In genomic region chr14:53621986-53622385, GRCh38 we compare ENCODE assay signal across 24 cellular contexts.
"Had no signal": no experiment of that assay in that cellular context is flagged by ENCODE, and none has a peak within 500 bp of the region (broad histone marks: within the 10 kb centered on the region; RNA-seq: fewer than 3 reads in every experiment).

No MANE protein-coding gene starts in this region.

- DNase-seq: activated CD4-positive, alpha-beta memory T cell treated with anti-CD3 and anti-CD28 coated beads, Interleukin-2, amount 10 ng/mL, durations not matched to agents 7 days and 5 days; activated CD4-positive, alpha-beta T cell treated with anti-CD3 and anti-CD28 coated beads for 36 hours; activated CD4-positive, alpha-beta T cell treated with anti-CD3 and anti-CD28 coated beads, Interleukin-2, amount 50 U/mL, for 1 hour; activated gamma-delta T cell treated with Interleukin-2 at 50 U/mL for 16 hours; activated naive CD4-positive, alpha-beta T cell treated with anti-CD3 and anti-CD28 coated beads, Interleukin-2, amount 10 ng/mL, durations not matched to agents 7 days and 5 days; activated naive CD8-positive, alpha-beta T cell treated with anti-CD3 and anti-CD28 coated beads for 36 hours; activated T-cell treated with anti-CD3 and anti-CD28 coated beads for 4 hours; activated T-cell treated with anti-CD3 and anti-CD28 coated beads, Interleukin-2, amount 50 U/mL, for 72 hours; brain microvascular endothelial cell; Karpas-422; NCI-H1436 treated with DMSO at 0.1 percent for 48 hours; NCI-H187; NCI-H2081 treated with DMSO at 0.1 percent for 48 hours; NCI-H345; NCI-H510A; NCI-H526 treated with DMSO at 0.1 percent for 48 hours; NCI-H82; Peyer's patch; SHP77 had no signal

- H3K36me3 ChIP-seq: brain microvascular endothelial cell, cardiac muscle cell, Peyer's patch had no signal

- H3K4me3 Mint-ChIP-seq: activated CD4-positive, alpha-beta memory T cell treated with anti-CD3 and anti-CD28 coated beads, Interleukin-2, amount 10 ng/mL, durations not matched to agents 7 days and 5 days; activated CD4-positive, alpha-beta T cell treated with anti-CD3 and anti-CD28 coated beads for 36 hours; activated naive CD4-positive, alpha-beta T cell treated with anti-CD3 and anti-CD28 coated beads, Interleukin-2, amount 10 ng/mL, durations not matched to agents 7 days and 5 days; activated naive CD8-positive, alpha-beta T cell treated with anti-CD3 and anti-CD28 coated beads for 36 hours; activated T-cell treated with anti-CD3 and anti-CD28 coated beads, Interleukin-2, amount 50 U/mL, for 72 hours had no signal

- H3K27me3 ChIP-seq: cardiac muscle cell, Peyer's patch had no signal

- H3K4me3 ChIP-seq: cardiac muscle cell, K562, Peyer's patch had no signal

- H3K9me3 Mint-ChIP-seq: activated CD4-positive, alpha-beta memory T cell treated with anti-CD3 and anti-CD28 coated beads, Interleukin-2, amount 10 ng/mL, durations not matched to agents 7 days and 5 days; activated naive CD4-positive, alpha-beta T cell treated with anti-CD3 and anti-CD28 coated beads, Interleukin-2, amount 10 ng/mL, durations not matched to agents 7 days and 5 days; activated naive CD8-positive, alpha-beta T cell treated with anti-CD3 and anti-CD28 coated beads for 36 hours; activated T-helper 2 cell treated with anti-CD3 and anti-CD28 coated beads, Interferon-gamma antibody, Interleukin-2, Interleukin-4, amounts not matched to agents 10 μg/mL and 5 μg/mL and 100 μg/mL, durations not matched to agents 14 hours and 24 hours and 36 hours had no signal

- H3K27me3 Mint-ChIP-seq: activated CD4-positive, alpha-beta memory T cell treated with anti-CD3 and anti-CD28 coated beads, Interleukin-2, amount 10 ng/mL, durations not matched to agents 7 days and 5 days; activated naive CD4-positive, alpha-beta T cell treated with anti-CD3 and anti-CD28 coated beads, Interleukin-2, amount 10 ng/mL, durations not matched to agents 7 days and 5 days had no signal

- H3K36me3 Mint-ChIP-seq: activated naive CD4-positive, alpha-beta T cell treated with anti-CD3 and anti-CD28 coated beads, Interleukin-2, amount 10 ng/mL, durations not matched to agents 7 days and 5 days; activated naive CD8-positive, alpha-beta T cell treated with anti-CD3 and anti-CD28 coated beads for 36 hours had no signal

- H3K27ac Mint-ChIP-seq: activated CD4-positive, alpha-beta memory T cell treated with anti-CD3 and anti-CD28 coated beads, Interleukin-2, amount 10 ng/mL, durations not matched to agents 7 days and 5 days; activated CD4-positive, alpha-beta T cell treated with anti-CD3 and anti-CD28 coated beads for 36 hours; activated naive CD4-positive, alpha-beta T cell treated with anti-CD3 and anti-CD28 coated beads, Interleukin-2, amount 10 ng/mL, durations not matched to agents 7 days and 5 days; activated naive CD8-positive, alpha-beta T cell treated with anti-CD3 and anti-CD28 coated beads for 36 hours; activated T-cell treated with anti-CD3 and anti-CD28 coated beads, Interleukin-2, amount 50 U/mL, for 72 hours; activated T-helper 2 cell treated with anti-CD3 and anti-CD28 coated beads, Interferon-gamma antibody, Interleukin-2, Interleukin-4, amounts not matched to agents 10 μg/mL and 5 μg/mL and 100 μg/mL, durations not matched to agents 14 hours and 24 hours and 36 hours had no signal

- H3K9me3 ChIP-seq: Peyer's patch had no signal

- H3K4me1 ChIP-seq: Peyer's patch had no signal

- H3K27ac ChIP-seq: brain microvascular endothelial cell, cardiac muscle cell, Peyer's patch, RWPE1, VCaP had no signal

- H3K4me1 Mint-ChIP-seq: activated CD4-positive, alpha-beta memory T cell treated with anti-CD3 and anti-CD28 coated beads, Interleukin-2, amount 10 ng/mL, durations not matched to agents 7 days and 5 days; activated CD4-positive, alpha-beta T cell treated with anti-CD3 and anti-CD28 coated beads for 36 hours; activated naive CD4-positive, alpha-beta T cell treated with anti-CD3 and anti-CD28 coated beads, Interleukin-2, amount 10 ng/mL, durations not matched to agents 7 days and 5 days; activated naive CD8-positive, alpha-beta T cell treated with anti-CD3 and anti-CD28 coated beads for 36 hours had no signal

- ATAC-seq: activated CD4-positive, alpha-beta T cell treated with anti-CD3 and anti-CD28 coated beads for 36 hours; activated T-cell treated with anti-CD3 and anti-CD28 coated beads, Interleukin-2, amount 50 U/mL, for 72 hours; K562 had no signal
